1 cellular context compared by ENCODE assay signal in the genomic region with DNA sequence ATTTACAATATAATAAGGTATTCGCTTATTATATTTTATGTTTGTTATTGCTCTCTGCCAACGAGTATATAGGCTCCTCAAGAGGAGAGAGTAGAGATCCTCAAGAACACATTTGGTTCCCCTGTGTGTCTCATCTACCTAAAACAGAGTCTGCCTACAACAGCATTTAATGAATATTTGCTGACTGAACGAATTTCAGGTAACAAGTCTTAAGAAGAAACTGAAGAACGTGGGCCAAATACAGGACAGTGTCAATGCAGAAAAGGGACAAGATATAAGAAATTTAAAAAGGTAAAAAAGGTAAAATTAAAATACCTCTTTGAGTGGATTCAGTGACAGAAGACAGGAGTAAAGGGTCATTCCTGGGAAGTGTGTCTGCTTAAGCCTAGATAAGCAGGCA.
TF ChIP-seq lines count a peak whose summit lies in the region.

No MANE protein-coding gene starts in this region.

TF ChIP-seq in GM23338, 12 proteins besides CTCF, POLR2A, EP300 and RAD21 (continued from another document):
- no peak for TF ChIP-seq REST (IDR thresholded peaks at IDR 0.05; ENCODE audit: unreplicated experiment)
- TF ChIP-seq EZH2phosphoT487 (IDR thresholded peaks at IDR 0.05; ENCODE audit: unreplicated experiment), result no peak
- no peak for TF ChIP-seq STAT1 (IDR thresholded peaks at IDR 0.05; ENCODE audit: unreplicated experiment)
